1 cellular context compared by ENCODE assay signal in the genomic region with DNA sequence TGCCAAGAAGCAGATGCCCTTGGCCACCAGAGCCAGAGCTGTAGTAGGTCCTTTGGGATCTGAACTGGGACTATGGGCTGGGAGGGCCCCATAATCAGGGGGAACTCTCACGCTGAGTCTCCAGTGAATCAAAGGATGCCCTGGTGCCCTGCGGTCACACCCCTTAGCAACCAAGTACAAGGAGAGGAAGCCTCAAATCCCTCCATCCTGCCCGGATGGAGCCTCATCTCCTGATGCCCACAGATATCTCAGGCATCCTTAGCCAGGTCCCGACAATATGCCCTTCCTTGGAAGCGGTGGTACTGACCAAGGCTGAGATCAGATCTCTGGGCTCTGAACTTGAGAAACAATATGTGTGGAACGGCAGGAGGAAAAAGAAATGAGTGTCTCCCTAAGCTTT.
TF ChIP-seq lines count a peak whose summit lies in the region.

No MANE protein-coding gene starts in this region.

TF ChIP-seq in H1, 55 proteins besides CTCF, POLR2A, EP300 and RAD21:
- TF ChIP-seq CBX5 (IDR thresholded peaks at IDR 0.05; ENCODE audit: low read depth, low read length) = no peak
- no peak for TF ChIP-seq RNF2 (IDR thresholded peaks at IDR 0.05; ENCODE audit: borderline replicate concordance, low read depth, low read length, missing control alignments, poor library complexity, severe bottlenecking)
- no peak for TF ChIP-seq TEAD4 (IDR thresholded peaks at IDR 0.05; ENCODE audit: low read depth, low read length)
- TF ChIP-seq CEBPB (IDR thresholded peaks at IDR 0.05; ENCODE audit: low read depth, low read length) = no peak
- no peak for TF ChIP-seq KDM4A (IDR thresholded peaks at IDR 0.05; ENCODE audit: low read depth, low read length, severe bottlenecking)
- TF ChIP-seq EGR1 (IDR thresholded peaks at IDR 0.05; ENCODE audit: borderline replicate concordance, low read depth, low read length) = no peak
- TF ChIP-seq, protein P1, sequence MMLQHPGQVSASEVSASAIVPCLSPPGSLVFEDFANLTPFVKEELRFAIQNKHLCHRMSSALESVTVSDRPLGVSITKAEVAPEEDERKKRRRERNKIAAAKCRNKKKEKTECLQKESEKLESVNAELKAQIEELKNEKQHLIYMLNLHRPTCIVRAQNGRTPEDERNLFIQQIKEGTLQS (IDR thresholded peaks at IDR 0.05; ENCODE audit: insufficient read depth, low read depth, low read length) = no peak
- no peak for TF ChIP-seq JUND (IDR thresholded peaks at IDR 0.05; ENCODE audit: low read length)
TF ChIP-seq in H1: peak in this region for 0.
